1 cellular context compared by ENCODE assay signal in the genomic region with DNA sequence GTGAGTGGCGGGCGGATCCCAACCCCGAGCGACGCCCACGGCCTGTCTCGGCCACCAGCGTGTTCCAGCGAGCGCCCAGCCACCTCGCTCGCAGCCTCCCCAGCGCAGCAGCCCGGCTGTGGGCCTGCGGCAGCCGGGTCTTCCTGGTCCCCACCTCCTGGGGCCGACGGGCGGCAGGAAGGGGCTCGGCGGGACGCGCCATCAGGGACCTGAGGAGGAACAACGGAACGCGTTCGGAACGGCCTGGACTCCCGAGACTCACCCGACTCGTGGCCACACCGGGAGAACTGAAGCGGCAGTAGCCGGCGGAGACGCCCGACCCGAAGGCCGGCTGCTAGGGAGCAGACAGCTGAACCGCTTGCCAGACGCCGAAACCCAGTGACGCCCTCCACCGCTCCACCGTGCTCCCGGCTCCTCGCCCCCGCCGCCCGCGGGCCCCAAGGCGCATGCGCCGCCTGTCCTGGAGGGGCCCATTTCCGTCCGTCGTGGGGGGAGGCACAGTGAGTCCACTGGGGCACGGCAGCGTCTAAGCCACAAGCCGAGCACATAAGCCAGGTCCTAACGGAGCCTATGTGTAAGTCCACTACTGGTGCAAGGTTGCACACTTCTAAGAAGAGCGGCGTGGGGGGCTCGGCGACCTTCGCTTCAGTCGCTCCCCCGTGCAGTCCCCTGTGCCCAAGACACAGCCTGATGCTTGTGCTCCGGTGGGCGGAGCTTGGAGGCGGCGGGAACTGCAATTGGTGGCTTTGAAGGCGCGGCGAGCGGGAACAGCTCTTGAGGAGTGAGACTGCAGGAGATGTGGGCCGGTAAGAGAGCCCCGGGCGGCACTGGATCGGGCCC.
TF ChIP-seq lines count a peak whose summit lies in the region.

A gene with protein sequence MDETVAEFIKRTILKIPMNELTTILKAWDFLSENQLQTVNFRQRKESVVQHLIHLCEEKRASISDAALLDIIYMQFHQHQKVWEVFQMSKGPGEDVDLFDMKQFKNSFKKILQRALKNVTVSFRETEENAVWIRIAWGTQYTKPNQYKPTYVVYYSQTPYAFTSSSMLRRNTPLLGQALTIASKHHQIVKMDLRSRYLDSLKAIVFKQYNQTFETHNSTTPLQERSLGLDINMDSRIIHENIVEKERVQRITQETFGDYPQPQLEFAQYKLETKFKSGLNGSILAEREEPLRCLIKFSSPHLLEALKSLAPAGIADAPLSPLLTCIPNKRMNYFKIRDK (plus strand): TSS at position 743 of the 840 bp plus-strand sequence. CDS start 4,726 bp downstream, outside the sequence.
CMC2 (minus strand) TSS at position 414 of the 840 bp plus-strand sequence. CDS start 9,491 bp downstream, outside the sequence.

TF ChIP-seq in K562, 482 proteins besides CTCF, POLR2A, EP300 and RAD21 (continued from another document and continues in another):
- TF ChIP-seq, protein P1, sequence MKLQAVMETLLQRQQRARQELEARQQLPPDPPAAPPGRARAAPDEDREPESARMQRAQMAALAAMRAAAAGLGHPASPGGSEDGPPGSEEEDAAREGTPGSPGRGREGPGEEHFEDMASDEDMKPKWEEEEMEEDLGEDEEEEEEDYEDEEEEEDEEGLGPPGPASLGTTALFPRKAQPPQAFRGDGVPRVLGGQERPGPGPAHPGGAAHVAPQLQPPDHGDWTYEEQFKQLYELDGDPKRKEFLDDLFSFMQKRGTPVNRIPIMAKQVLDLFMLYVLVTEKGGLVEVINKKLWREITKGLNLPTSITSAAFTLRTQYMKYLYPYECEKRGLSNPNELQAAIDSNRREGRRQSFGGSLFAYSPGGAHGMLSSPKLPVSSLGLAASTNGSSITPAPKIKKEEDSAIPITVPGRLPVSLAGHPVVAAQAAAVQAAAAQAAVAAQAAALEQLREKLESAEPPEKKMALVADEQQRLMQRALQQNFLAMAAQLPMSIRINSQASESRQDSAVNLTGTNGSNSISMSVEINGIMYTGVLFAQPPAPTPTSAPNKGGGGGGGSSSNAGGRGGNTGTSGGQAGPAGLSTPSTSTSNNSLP (IDR thresholded peaks at IDR 0.05; ENCODE audit: borderline replicate concordance, low read depth, low read length), result peak; percentile 18; the same call in 1 of the 2 replicates
- no peak for TF ChIP-seq STAG1 (CRISPR knock-in tag; IDR thresholded peaks at IDR 0.05; ENCODE audit: borderline replicate concordance)
- no peak for TF ChIP-seq KLF10 (CRISPR knock-in tag; IDR thresholded peaks at IDR 0.05)
- TF ChIP-seq FOXK2 (conservative IDR thresholded peaks at IDR 0.05 in 1 of 2, IDR thresholded peaks at IDR 0.05 in 1 of 2; ENCODE audit: low read depth in 2 of 2), result peak; percentile 75 to 100; a peak in 3 of 4 replicates
- TF ChIP-seq PRMT5 (CRISPR knock-in tag; IDR thresholded peaks at IDR 0.05), result peak; percentile 27; the same call in 1 of the 2 replicates
- no peak for TF ChIP-seq FOS (IDR thresholded peaks at IDR 0.05; ENCODE audit: extremely low read depth, insufficient read length)
- TF ChIP-seq CLOCK (CRISPR knock-in tag; IDR thresholded peaks at IDR 0.05; ENCODE audit: borderline replicate concordance), result no peak
- no peak for TF ChIP-seq GATAD2A (IDR thresholded peaks at IDR 0.05)
- TF ChIP-seq FOXJ2 (tag; IDR thresholded peaks at IDR 0.05), result no peak
- TF ChIP-seq ZNF431 (CRISPR knock-in tag; IDR thresholded peaks at IDR 0.05), result 0 out of 2 replicates have a peak, but pooled peaks have one; percentile 57
- TF ChIP-seq, protein P2, sequence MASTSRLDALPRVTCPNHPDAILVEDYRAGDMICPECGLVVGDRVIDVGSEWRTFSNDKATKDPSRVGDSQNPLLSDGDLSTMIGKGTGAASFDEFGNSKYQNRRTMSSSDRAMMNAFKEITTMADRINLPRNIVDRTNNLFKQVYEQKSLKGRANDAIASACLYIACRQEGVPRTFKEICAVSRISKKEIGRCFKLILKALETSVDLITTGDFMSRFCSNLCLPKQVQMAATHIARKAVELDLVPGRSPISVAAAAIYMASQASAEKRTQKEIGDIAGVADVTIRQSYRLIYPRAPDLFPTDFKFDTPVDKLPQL (IDR thresholded peaks at IDR 0.05; ENCODE audit: extremely low read depth, insufficient read length), result no peak
- TF ChIP-seq PCBP1 (IDR thresholded peaks at IDR 0.05; ENCODE audit: low read depth, low read length, poor library complexity, severe bottlenecking), result peak; percentile 95
- TF ChIP-seq MEF2A (IDR thresholded peaks at IDR 0.05; ENCODE audit: control insufficient read depth, low read depth, low read length), result no peak
- no peak for TF ChIP-seq HNRNPK (IDR thresholded peaks at IDR 0.05; ENCODE audit: low read depth, low read length, poor library complexity, severe bottlenecking)
- TF ChIP-seq ZNF165 (CRISPR knock-in tag; IDR thresholded peaks at IDR 0.05; ENCODE audit: borderline replicate concordance), result peak; percentile 70; the same call in 1 of the 2 replicates
- TF ChIP-seq TEAD1 (CRISPR knock-in tag; IDR thresholded peaks at IDR 0.05), result 0 out of 4 replicates have a peak, but pooled peaks of 1 of the 2 experiments have one; percentile 10
- peak; percentile 54; the same call in 1 of the 2 replicates for TF ChIP-seq SRSF1 (IDR thresholded peaks at IDR 0.05; ENCODE audit: low read depth, low read length)
- peak in 1 of 2 experiments; percentile 38; a peak in 1 of 3 replicates for TF ChIP-seq CBX3 (IDR thresholded peaks at IDR 0.05; ENCODE audit: borderline replicate concordance in 1 of 2, low read length in 2 of 2)
- no peak for TF ChIP-seq PTTG1 (tag; IDR thresholded peaks at IDR 0.05; ENCODE audit: low read depth)
- peak; percentile 90 for TF ChIP-seq MGA (IDR thresholded peaks at IDR 0.05)
- 0 out of 2 replicates have a peak, but pooled peaks have one; percentile 50 for TF ChIP-seq ARID1B (IDR thresholded peaks at IDR 0.05)
- peak; percentile 61; the same call in 1 of the 2 replicates for TF ChIP-seq DMBX1 (CRISPR knock-in tag; IDR thresholded peaks at IDR 0.05; ENCODE audit: borderline replicate concordance)
- no peak; the same call in none of the 2 replicates for TF ChIP-seq SIN3B (IDR thresholded peaks at IDR 0.05; ENCODE audit: low read depth)
- TF ChIP-seq TOE1 (IDR thresholded peaks at IDR 0.05; ENCODE audit: borderline replicate concordance), result peak; percentile 99
- no peak; the same call in 1 of the 2 replicates for TF ChIP-seq TOE1 (CRISPR knock-in tag; IDR thresholded peaks at IDR 0.05; ENCODE audit: borderline replicate concordance, low read depth)
- TF ChIP-seq, protein P3, sequence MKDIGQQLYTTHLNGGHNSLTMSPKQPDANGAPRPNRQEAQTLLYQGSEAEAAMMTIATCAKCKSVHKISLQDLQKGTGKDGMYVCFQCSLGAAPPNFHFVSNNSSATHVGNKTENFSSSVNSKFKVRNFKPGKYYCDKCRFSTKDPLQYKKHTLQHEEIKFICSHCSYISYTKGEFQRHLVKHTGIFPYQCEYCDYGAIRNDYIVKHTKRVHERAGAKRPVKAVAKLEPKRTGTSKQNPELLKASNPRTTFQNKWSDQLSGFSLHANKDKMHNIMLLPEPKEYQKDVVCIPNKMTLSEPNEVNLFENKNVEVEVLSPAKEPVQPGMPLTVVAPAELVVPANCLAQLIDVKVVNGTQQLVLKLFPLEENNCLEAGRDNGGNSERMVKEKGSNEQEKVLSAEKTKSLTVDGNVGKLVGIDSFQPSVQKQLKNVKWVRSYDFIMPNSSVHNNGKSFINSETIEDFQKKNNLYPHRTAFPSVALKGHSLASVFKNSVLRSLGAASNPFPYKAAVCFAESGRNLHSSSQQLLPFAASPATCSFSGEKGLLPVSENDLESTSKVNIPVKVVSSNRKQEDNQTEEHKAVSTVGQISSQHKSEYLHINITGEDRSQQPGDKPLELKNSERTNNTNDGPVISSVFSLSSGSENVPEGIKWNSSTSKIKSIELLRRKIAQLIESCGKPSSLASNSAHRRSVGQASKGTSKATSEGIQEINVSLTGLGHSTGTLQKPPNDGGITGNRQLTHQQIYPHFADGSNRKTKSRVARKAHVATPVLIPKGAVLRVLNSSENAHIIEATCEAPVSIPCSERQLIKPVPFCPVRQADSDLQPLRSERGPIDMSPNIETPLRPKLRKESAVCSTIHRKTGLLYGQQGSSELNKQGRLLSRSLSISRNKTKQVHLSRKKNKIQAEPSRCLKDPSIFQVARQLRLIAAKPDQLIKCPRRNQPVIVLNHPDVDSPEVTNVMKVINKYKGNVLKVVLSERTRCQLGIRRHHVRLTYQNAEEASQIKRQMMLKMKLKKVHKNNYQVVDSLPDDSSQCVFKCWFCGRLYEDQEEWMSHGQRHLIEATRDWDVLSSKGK (CRISPR knock-in tag; IDR thresholded peaks at IDR 0.05), result no peak
- 0 out of 2 replicates have a peak, but pooled peaks have one; percentile 2 for TF ChIP-seq SMC3 (conservative IDR thresholded peaks at IDR 0.05; ENCODE audit: insufficient read depth, low read depth, low read length)
- TF ChIP-seq MECOM (CRISPR knock-in tag; IDR thresholded peaks at IDR 0.05), result no peak
- TF ChIP-seq BRF1 (IDR thresholded peaks at IDR 0.05; ENCODE audit: borderline replicate concordance, extremely low read depth, insufficient read length), result no peak
